Comparison of ENCODE assay signal across 12 cellular contexts in the genomic region with DNA sequence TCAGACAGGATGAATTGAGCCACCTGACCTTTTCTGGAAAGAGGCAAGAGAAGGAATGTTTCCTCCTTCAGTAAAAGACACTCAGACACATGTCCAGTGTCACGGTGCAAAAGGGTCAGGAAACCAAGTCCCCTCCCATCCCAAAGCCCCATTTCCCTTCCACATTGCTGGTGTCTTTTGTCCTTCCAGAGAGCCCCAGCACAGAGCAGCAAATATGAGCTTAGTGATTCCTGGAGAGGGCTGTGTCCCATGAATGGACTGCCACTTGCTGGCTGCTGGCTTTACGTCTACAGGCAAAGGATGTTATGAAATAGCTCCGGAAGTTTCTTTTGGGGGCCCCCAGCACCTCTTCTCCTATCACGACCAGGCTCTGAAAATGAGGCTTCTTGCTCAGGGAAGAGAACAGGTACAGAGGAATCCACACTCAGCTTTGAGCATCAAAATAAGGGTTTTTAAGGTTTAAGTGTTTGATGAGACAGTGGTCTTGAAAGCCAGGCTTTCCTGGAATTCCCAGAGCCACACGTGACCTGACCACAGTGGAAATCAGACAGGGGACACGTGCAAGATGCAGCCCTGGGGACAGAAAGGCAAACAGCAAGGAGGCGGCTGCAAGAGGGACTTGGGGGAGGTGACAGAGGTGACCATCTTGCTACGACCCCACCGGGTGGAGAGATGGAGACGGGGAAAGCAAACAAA. TPM values are rescaled to one million over a fixed set of nuclear protein-coding genes. Genes with fewer than 3 reads are reported as not detected.
DNase-seq lines count a peak whose midpoint lies in the region; ATAC-seq and TF ChIP-seq lines count a peak whose summit lies in the region.
"Had no signal": no experiment of that assay in that cellular context is flagged by ENCODE, and none has a peak within 500 bp of the region (broad histone marks: within the 10 kb centered on the region; RNA-seq: fewer than 3 reads in every experiment).

No MANE protein-coding gene starts in this region.

- H3K9ac ChIP-seq in endodermal cell (ENCODE audit: extremely low read depth, low read length, poor library complexity, severe bottlenecking) (no peak overlapping the region), stomach smooth muscle (ENCODE audit: low read length in 2 of 2) (no peak overlapping the region)

- H3K27ac Mint-ChIP-seq in endodermal cell (no peak overlapping the region), MCF 10A (ENCODE audit: low read depth, unreplicated experiment) (no peak overlapping the region)
- H3K27ac Mint-ChIP-seq: activated CD4-positive, alpha-beta T cell treated with anti-CD3 and anti-CD28 coated beads, Interleukin-2, amount 10 ng/mL, durations not matched to agents 24 days and 14 days had no signal

- BruUV-seq in MCF 10A (replicated peaks; lab: Mats Ljungman, UMichigan), result no TSS peak

- H3K27me3 ChIP-seq in endodermal cell (ENCODE audit: control insufficient read depth, insufficient read depth, low read length, poor library complexity, severe bottlenecking), result no peaks in the 10 kb centered on the region
- H3K27me3 ChIP-seq in stomach smooth muscle (ENCODE audit: control insufficient read depth in 1 of 2, insufficient read depth in 2 of 2, low read length in 2 of 2), result no peaks in the 10 kb centered on the region
- no peaks in the 10 kb centered on the region for H3K27me3 ChIP-seq in upper lobe of right lung

- TF ChIP-seq CTCF in endodermal cell (conservative IDR thresholded peaks at IDR 0.05), result no peak
- no peak for TF ChIP-seq CTCF in upper lobe of right lung (IDR thresholded peaks at IDR 0.05)
- TF ChIP-seq CTCF in MCF 10A (IDR thresholded peaks at IDR 0.05; ENCODE audit: unreplicated experiment), result no peak

- POLR2A ChIA-PET in MCF 10A (lab: Yijun Ruan, JAX), result interaction anchor here (0.5 to 0.9 kb wide), 2 partner anchors 199 to 631 kb away, joined by 3 to 5 read pairs; no protein-coding TSS in a partner anchor

- H3K36me3 ChIP-seq in endodermal cell (ENCODE audit: control insufficient read depth, insufficient read depth, low read length) (no peaks in the 10 kb centered on the region), mesodermal cell (ENCODE audit: control insufficient read depth, insufficient read depth, low read length) (no peaks in the 10 kb centered on the region), stomach smooth muscle (ENCODE audit: control insufficient read depth in 2 of 2, insufficient read depth in 2 of 2, low read length in 2 of 2) (no peaks in the 10 kb centered on the region), upper lobe of right lung (no peaks in the 10 kb centered on the region)

- intact Hi-C loops in upper lobe of right lung (cut with DNase I) (loop anchor here (5.0 kb wide), 1 partner anchor 196 kb away; no protein-coding TSS in a partner anchor), MCF 10A (cut with micrococcal nuclease) (loop anchor here (2.0 to 5.0 kb wide), 2 partner anchors 18 to 331 kb away; no protein-coding TSS in a partner anchor)

- H3K4me3 ChIP-seq in endodermal cell (ENCODE audit: low read length) (no peak overlapping the region), mesodermal cell (ENCODE audit: extremely low read depth, insufficient read depth, low read length, poor library complexity, severe bottlenecking) (no peak overlapping the region), stomach smooth muscle (ENCODE audit: low read length in 2 of 2) (no peak overlapping the region), upper lobe of right lung (no peak overlapping the region)

- WGBS in endodermal cell (ENCODE audit: insufficient coverage in 1 of 2, insufficient read length in 1 of 2), 2 experiments, result 74 to 90% methylated on average over 4 to 10 of the region's 10 CpGs
- 85 to 92% methylated on average over 5 to 6 of the region's 10 CpGs for WGBS in mesodermal cell (ENCODE audit: insufficient coverage in 2 of 2), 2 experiments

- H3K9me3 Mint-ChIP-seq in endodermal cell (peaks cover 3% of the 10 kb centered on the region), MCF 10A (ENCODE audit: unreplicated experiment) (no peaks in the 10 kb centered on the region)
- H3K9me3 Mint-ChIP-seq: activated CD4-positive, alpha-beta T cell treated with anti-CD3 and anti-CD28 coated beads, Interleukin-2, amount 10 ng/mL, durations not matched to agents 24 days and 14 days; stimulated activated naive CD8-positive, alpha-beta T cell treated with anti-CD3 and anti-CD28 coated beads, Interleukin-15, amount 100 ng/mL, for 72 hours had no signal

- no peak overlapping the region for H3K4me3 Mint-ChIP-seq in endodermal cell
- no peak overlapping the region for H3K4me3 Mint-ChIP-seq in MCF 10A (ENCODE audit: unreplicated experiment)
- H3K4me3 Mint-ChIP-seq: activated CD4-positive, alpha-beta T cell treated with anti-CD3 and anti-CD28 coated beads, Interleukin-2, amount 10 ng/mL, durations not matched to agents 24 days and 14 days; stimulated activated naive CD8-positive, alpha-beta T cell treated with anti-CD3 and anti-CD28 coated beads, Interleukin-15, amount 100 ng/mL, for 72 hours had no signal

- H3K4me1 ChIP-seq in endodermal cell (ENCODE audit: control insufficient read depth, insufficient read depth, low read length) (peaks cover 5% of the 10 kb centered on the region), mesodermal cell (ENCODE audit: control insufficient read depth, insufficient read depth, low read length, poor library complexity, severe bottlenecking) (peaks cover 13% of the 10 kb centered on the region), stomach smooth muscle (ENCODE audit: control insufficient read depth, insufficient read depth, low read length) (peaks cover 15% of the 10 kb centered on the region), upper lobe of right lung (peaks cover 18% of the 10 kb centered on the region)

- H3K9me3 ChIP-seq in endodermal cell (ENCODE audit: control insufficient read depth, low read length), result no peaks in the 10 kb centered on the region
- H3K9me3 ChIP-seq in mesodermal cell (ENCODE audit: control insufficient read depth, low read length), result no peaks in the 10 kb centered on the region
- H3K9me3 ChIP-seq in stomach smooth muscle (ENCODE audit: control insufficient read depth in 2 of 2, low read length in 2 of 2), result no peaks in the 10 kb centered on the region
- no peaks in the 10 kb centered on the region for H3K9me3 ChIP-seq in upper lobe of right lung

- no peak for ATAC-seq in HG03432 (IDR thresholded peaks at IDR 0.05; ENCODE audit: unreplicated experiment)
- ATAC-seq in upper lobe of right lung, result no peak

- H3K27me3 Mint-ChIP-seq in endodermal cell (ENCODE audit: insufficient read depth) (no peaks in the 10 kb centered on the region), MCF 10A (ENCODE audit: insufficient read depth, unreplicated experiment) (no peaks in the 10 kb centered on the region)
- H3K27me3 Mint-ChIP-seq: stimulated activated naive CD8-positive, alpha-beta T cell treated with anti-CD3 and anti-CD28 coated beads, Interleukin-15, amount 100 ng/mL, for 72 hours had no signal

- CTCF ChIA-PET in MCF 10A (lab: Yijun Ruan, JAX), result interaction anchor here (0.6 to 7.1 kb wide), 34 partner anchors 8 to 673 kb away, joined by 3 to 137 read pairs (median 4); a partner anchor contains a TSS

- DNase-seq in NOMO-1 treated with DMSO at 0.1 percent for 48 hours (lab: John Stamatoyannopoulos, UW; ENCODE audit: unreplicated experiment), result peak; percentile 38
- no peak for DNase-seq in endodermal cell
- no peak for DNase-seq in upper lobe of right lung
- no peak for DNase-seq in MCF 10A (ENCODE audit: unreplicated experiment)
- DNase-seq: activated CD4-positive, alpha-beta T cell treated with anti-CD3 and anti-CD28 coated beads, Interleukin-2, amount 10 ng/mL, durations not matched to agents 24 days and 14 days; H7; NCI-H1930; NCI-H526; stimulated activated naive CD8-positive, alpha-beta T cell treated with anti-CD3 and anti-CD28 coated beads, Interleukin-15, amount 100 ng/mL, for 72 hours had no signal

- peaks cover 5% of the 10 kb centered on the region for H3K4me1 Mint-ChIP-seq in endodermal cell
- no peaks in the 10 kb centered on the region for H3K4me1 Mint-ChIP-seq in MCF 10A (ENCODE audit: insufficient read depth, unreplicated experiment)
- H3K4me1 Mint-ChIP-seq: activated CD4-positive, alpha-beta T cell treated with anti-CD3 and anti-CD28 coated beads, Interleukin-2, amount 10 ng/mL, durations not matched to agents 24 days and 14 days; stimulated activated naive CD8-positive, alpha-beta T cell treated with anti-CD3 and anti-CD28 coated beads, Interleukin-15, amount 100 ng/mL, for 72 hours had no signal

- no peaks in the 10 kb centered on the region for H3K36me3 Mint-ChIP-seq in endodermal cell (ENCODE audit: low read depth)
- no peaks in the 10 kb centered on the region for H3K36me3 Mint-ChIP-seq in MCF 10A (ENCODE audit: insufficient read depth, unreplicated experiment)

- H3K27ac ChIP-seq in endodermal cell (ENCODE audit: low read depth, low read length) (peak overlapping the region; percentile 89), mesodermal cell (ENCODE audit: low read depth, low read length, severe bottlenecking) (peak overlapping the region; percentile 95), stomach smooth muscle (ENCODE audit: low read length) (peak overlapping the region; percentile 66), upper lobe of right lung (no peak overlapping the region)

RNA-seq across cellular contexts. Expression of a gene that starts 58.1 kb away (rescaled TPM):
- total RNA-seq in endodermal cell (10 to 100 TPM; 58.7 to 61.8 TPM), upper lobe of right lung (79.7 TPM), MCF 10A (2022) (46.3 and 54.5 TPM in 2 replicates)
- polyA plus RNA-seq in endodermal cell (2013, experiment 1 of 2), result 35.7 TPM
- 35.7 TPM for polyA plus RNA-seq in endodermal cell (2013, experiment 2 of 2)
- polyA plus RNA-seq in mesodermal cell (2013, experiment 1 of 2), result 39.8 TPM
- polyA plus RNA-seq in mesodermal cell (2013, experiment 2 of 2), result 32.8 TPM
